Comparison of ENCODE assay signal across 14 cellular contexts in the genomic region with DNA sequence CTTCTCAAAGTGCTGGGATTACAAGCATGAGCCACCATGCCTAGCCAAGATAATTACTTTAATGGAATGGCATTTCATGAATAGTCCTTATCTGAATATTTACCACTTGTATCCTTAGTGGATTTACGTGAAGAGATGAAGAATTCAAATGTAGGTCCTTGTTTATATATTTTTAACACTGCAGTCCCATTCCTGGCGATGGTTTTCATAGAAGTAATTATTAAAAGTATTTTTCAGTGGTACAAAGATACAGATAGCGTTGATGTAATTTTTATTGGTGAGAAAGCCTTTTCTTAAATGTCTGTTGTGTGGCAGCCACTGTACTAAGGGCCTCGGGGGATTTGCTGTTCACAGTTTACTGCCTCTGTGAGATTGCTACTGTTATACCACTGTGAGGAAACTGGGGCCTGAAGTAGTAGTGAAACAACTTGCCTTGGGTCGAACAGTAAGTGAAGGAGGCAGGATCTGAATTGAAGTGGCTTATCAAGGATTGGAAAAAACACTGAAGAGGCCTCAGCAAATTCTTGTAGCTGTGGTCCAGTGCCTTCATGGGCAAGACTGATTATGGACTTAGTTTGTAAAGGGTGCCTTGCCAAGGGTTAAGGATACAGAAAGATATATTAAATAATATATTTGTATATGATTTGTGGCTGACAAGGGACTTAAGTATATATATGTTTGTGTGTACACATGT.
DNase-seq lines count a peak whose midpoint lies in the region; ATAC-seq, FAIRE-seq and TF ChIP-seq lines count a peak whose summit lies in the region.
"Had no signal": no experiment of that assay in that cellular context is flagged by ENCODE, and none has a peak within 500 bp of the region (broad histone marks: within the 10 kb centered on the region; RNA-seq: fewer than 3 reads in every experiment).

No MANE protein-coding gene starts in this region.

- peak; percentile 61 for ATAC-seq in HG02938 (IDR thresholded peaks at IDR 0.05; ENCODE audit: unreplicated experiment)
- ATAC-seq in heart right ventricle: no peak
- ATAC-seq: natural killer cell treated with Interleukin-12 subunit alpha and Interleukin-12 subunit beta and Interleukin-15 and Interleukin-18, amount 100 ng/mL, for 72 hours had no signal

- H3K9ac ChIP-seq in MM.1S (ENCODE audit: low read length): peak overlapping the region; percentile 51; the same call in 1 of the 2 replicates

- no peaks in the 10 kb centered on the region for H3K9me3 Mint-ChIP-seq in mesothelial cell of epicardium
- H3K9me3 Mint-ChIP-seq: natural killer cell treated with Interleukin-12 subunit alpha and Interleukin-12 subunit beta and Interleukin-15 and Interleukin-18, amount 100 ng/mL, for 72 hours had no signal

- TF ChIP-seq CTCF in cardiac muscle cell (IDR thresholded peaks at IDR 0.05; ENCODE audit: low read depth, low read length) (no peak), left ventricle myocardium inferior (IDR thresholded peaks at IDR 0.05; ENCODE audit: borderline replicate concordance) (no peak), MM.1S (IDR thresholded peaks at IDR 0.05; ENCODE audit: low read length) (no peak), D721Med (IDR thresholded peaks at IDR 0.05; ENCODE audit: insufficient read depth, missing control alignments) (no peak), heart right ventricle (IDR thresholded peaks at IDR 0.05) (no peak), mesothelial cell of epicardium (IDR thresholded peaks at IDR 0.05; ENCODE audit: unreplicated experiment) (no peak)

- H3K9me3 ChIP-seq in cardiac muscle cell (ENCODE audit: low read depth) (no peaks in the 10 kb centered on the region), left ventricle myocardium inferior (replicated peaks) (no peaks in the 10 kb centered on the region), MM.1S (replicated peaks; ENCODE audit: insufficient read depth, low read length) (no peaks in the 10 kb centered on the region), heart right ventricle (no peaks in the 10 kb centered on the region)

- H3K27ac ChIP-seq in cardiac muscle cell (peak overlapping the region; percentile 6), left ventricle myocardium inferior (replicated peaks) (no peak overlapping the region), MM.1S (ENCODE audit: low read length) (peak overlapping the region; percentile 93), heart right ventricle (no peak overlapping the region)

- H3K27me3 ChIP-seq in cardiac muscle cell (no peaks in the 10 kb centered on the region), left ventricle myocardium inferior (ENCODE audit: low read depth) (no peaks in the 10 kb centered on the region), MM.1S (replicated peaks; ENCODE audit: insufficient read depth, low read length) (no peaks in the 10 kb centered on the region), heart right ventricle (no peaks in the 10 kb centered on the region)

- H3F3A ChIP-seq in MM.1S (ENCODE audit: insufficient read depth, low read length): peaks cover 32% of the 10 kb centered on the region

- no peak for DNase-seq in cardiac muscle cell (ENCODE audit: low read depth in 1 of 2, low spot score in 1 of 2)
- DNase-seq in left ventricle myocardium inferior: no peak
- DNase-seq in MM.1S: no peak
- DNase-seq in D721Med (ENCODE audit: insufficient read length, low spot score): no peak
- DNase-seq in heart right ventricle: no peak
- no peak for DNase-seq in mesothelial cell of epicardium (ENCODE audit: low spot score in 2 of 2, unreplicated experiment in 2 of 2)
- DNase-seq in activated T-cell treated with anti-CD3 and anti-CD28 coated beads, Interleukin-2, amount 50 U/mL, for 1 hour: no peak
- DNase-seq: 8988T; activated naive CD4-positive, alpha-beta T cell treated with anti-CD3 and anti-CD28 coated beads, Interleukin-2, amount 50 U/mL, for 16 hours; EL; GOT3 had no signal

- H3K36me3 ChIP-seq in cardiac muscle cell (no peaks in the 10 kb centered on the region), left ventricle myocardium inferior (peaks cover 4% of the 10 kb centered on the region), MM.1S (replicated peaks; ENCODE audit: insufficient read depth, low read length) (no peaks in the 10 kb centered on the region), heart right ventricle (peaks cover 0 to 9% (median 0%) of the 10 kb centered on the region in 9 donors)

- no peak overlapping the region for H3K4me3 Mint-ChIP-seq in mesothelial cell of epicardium
- H3K4me3 Mint-ChIP-seq: natural killer cell treated with Interleukin-12 subunit alpha and Interleukin-12 subunit beta and Interleukin-15 and Interleukin-18, amount 100 ng/mL, for 72 hours had no signal

- H4K20me1 ChIP-seq in MM.1S (ENCODE audit: insufficient read depth, low read length): no peaks in the 10 kb centered on the region

- H3K4me1 ChIP-seq in cardiac muscle cell (ENCODE audit: low read depth) (peaks cover 5% of the 10 kb centered on the region), left ventricle myocardium inferior (peaks cover 35% of the 10 kb centered on the region), MM.1S (ENCODE audit: low read length) (peaks cover 52% of the 10 kb centered on the region), heart right ventricle (peaks cover 0 to 17% (median 7%) of the 10 kb centered on the region in 9 donors)

- no peaks in the 10 kb centered on the region for H3K9me2 ChIP-seq in MM.1S (replicated peaks; ENCODE audit: insufficient read depth, low read length)

- H3K36me3 Mint-ChIP-seq in mesothelial cell of epicardium: peaks cover 11% of the 10 kb centered on the region
- H3K36me3 Mint-ChIP-seq: natural killer cell treated with Interleukin-12 subunit alpha and Interleukin-12 subunit beta and Interleukin-15 and Interleukin-18, amount 100 ng/mL, for 72 hours had no signal

- intact Hi-C loops in left ventricle myocardium inferior (cut with micrococcal nuclease) (no loop called here), heart right ventricle (cut with DNase I) (no loop called here)

- peak overlapping the region; percentile 15; the same call in 1 of the 2 replicates for H2AFZ ChIP-seq in MM.1S (ENCODE audit: low read length)

- no peak overlapping the region for H3K27ac Mint-ChIP-seq in mesothelial cell of epicardium
- H3K27ac Mint-ChIP-seq: natural killer cell treated with Interleukin-12 subunit alpha and Interleukin-12 subunit beta and Interleukin-15 and Interleukin-18, amount 100 ng/mL, for 72 hours had no signal

- 65 to 72% methylated on average over 5 of the region's 5 CpGs for WGBS in heart right ventricle, 2 donors

- no peak overlapping the region for H3K4me3 ChIP-seq in cardiac muscle cell
- H3K4me3 ChIP-seq in left ventricle myocardium inferior: no peak overlapping the region
- H3K4me3 ChIP-seq in MM.1S (ENCODE audit: low read length): 0 out of 2 replicates have a peak overlapping the region, but pooled peaks have one; percentile 1
- H3K4me3 ChIP-seq in heart right ventricle: no peak overlapping the region

- no peaks in the 10 kb centered on the region for H3K27me3 Mint-ChIP-seq in mesothelial cell of epicardium (ENCODE audit: low read depth)

- peaks cover 3% of the 10 kb centered on the region for H3K4me1 Mint-ChIP-seq in mesothelial cell of epicardium

- H3K79me2 ChIP-seq in MM.1S (ENCODE audit: low read length): no peaks in the 10 kb centered on the region

- peak overlapping the region; percentile 66 for H3K4me2 ChIP-seq in MM.1S (ENCODE audit: low read depth, low read length)

- no peak for FAIRE-seq in D721Med (lab: Jason Lieb, UNC)
- FAIRE-seq: RCC 7860 had no signal

Comparison
In these comparisons a context has a peak if more than half of its experiments do, and no peak if none do; other contexts are left out.
1. H3K27ac ChIP-seq: peak in cardiac muscle cell (single experiment) and MM.1S (single experiment); none in left ventricle myocardium inferior (single experiment) and heart right ventricle (0 of 10).